8 cellular contexts compared by ENCODE assay signal in genomic region chr7:129122751-129123516, GRCh38. TPM values are rescaled to one million over a fixed set of nuclear protein-coding genes. Genes with fewer than 3 reads are reported as not detected.
DNase-seq lines count a peak whose midpoint lies in the region; ATAC-seq and TF ChIP-seq lines count a peak whose summit lies in the region.

No MANE protein-coding gene starts in this region.

- TF ChIP-seq CTCF in cardiac muscle cell (IDR thresholded peaks at IDR 0.05; ENCODE audit: low read depth, low read length) = no peak

- H3K9me3 Mint-ChIP-seq in activated CD4-positive, alpha-beta memory T cell treated with anti-CD3 and anti-CD28 coated beads, Interleukin-2, amount 10 ng/mL, durations not matched to agents 7 days and 5 days = peaks cover 18% of the 10 kb centered on the region

- ATAC-seq in right cardiac atrium (no peak), HG03135 (IDR thresholded peaks at IDR 0.05; ENCODE audit: unreplicated experiment) (peak; percentile 62)

- H3K4me1 Mint-ChIP-seq in activated CD4-positive, alpha-beta memory T cell treated with anti-CD3 and anti-CD28 coated beads, Interleukin-2, amount 10 ng/mL, durations not matched to agents 7 days and 5 days = peaks cover 27% of the 10 kb centered on the region

- no peaks in the 10 kb centered on the region for H3K9me3 ChIP-seq in cardiac muscle cell (ENCODE audit: low read depth)
- H3K9me3 ChIP-seq in right cardiac atrium (ENCODE audit: control insufficient read depth, low read length) = no peaks in the 10 kb centered on the region

- 83% methylated on average over 4 of the region's 4 CpGs for WGBS in right cardiac atrium

- POLR2A ChIA-PET in activated CD4-positive, alpha-beta memory T cell treated with anti-CD3 and anti-CD28 coated beads, Interleukin-2, amount 10 ng/mL, durations not matched to agents 7 days and 5 days (lab: Charles Lee) = no interaction called here

- H3K4me1 ChIP-seq in cardiac muscle cell (ENCODE audit: low read depth) (peaks cover 9% of the 10 kb centered on the region), right cardiac atrium (ENCODE audit: control insufficient read depth, insufficient read depth, low read length) (no peaks in the 10 kb centered on the region)

- H3K4me3 Mint-ChIP-seq in activated CD4-positive, alpha-beta memory T cell treated with anti-CD3 and anti-CD28 coated beads, Interleukin-2, amount 10 ng/mL, durations not matched to agents 7 days and 5 days = peak overlapping the region; percentile 21

- H3K27me3 ChIP-seq in cardiac muscle cell (no peaks in the 10 kb centered on the region), right cardiac atrium (ENCODE audit: control insufficient read depth, insufficient read depth) (no peaks in the 10 kb centered on the region)

- H3K27ac Mint-ChIP-seq in activated CD4-positive, alpha-beta memory T cell treated with anti-CD3 and anti-CD28 coated beads, Interleukin-2, amount 10 ng/mL, durations not matched to agents 7 days and 5 days = peak overlapping the region; percentile 57

- H3K27me3 Mint-ChIP-seq in activated CD4-positive, alpha-beta memory T cell treated with anti-CD3 and anti-CD28 coated beads, Interleukin-2, amount 10 ng/mL, durations not matched to agents 7 days and 5 days = peaks cover 19% of the 10 kb centered on the region

- peak overlapping the region; percentile 48 for H3K27ac ChIP-seq in cardiac muscle cell
- H3K27ac ChIP-seq in right cardiac atrium (ENCODE audit: low read length) = no peak overlapping the region

- no peak overlapping the region for H3K4me3 ChIP-seq in cardiac muscle cell
- H3K4me3 ChIP-seq in right cardiac atrium (ENCODE audit: low read length) = no peak overlapping the region

- DNase-seq in cardiac muscle cell (ENCODE audit: low read depth in 1 of 2, low spot score in 1 of 2) (peak in 1 of 2 donors; percentile 44), right cardiac atrium (no peak), NCI-H345 treated with DMSO at 0.1 percent for 48 hours (lab: John Stamatoyannopoulos, UW; ENCODE audit: unreplicated experiment) (no peak), cortex of kidney (lab: John Stamatoyannopoulos, UW) (no peak)
- DNase-seq in activated CD4-positive, alpha-beta memory T cell treated with anti-CD3 and anti-CD28 coated beads, Interleukin-2, amount 10 ng/mL, durations not matched to agents 7 days and 5 days = peak; percentile 20
- DNase-seq in stimulated activated CD4-positive, alpha-beta T cell treated with anti-CD3 and anti-CD28 coated beads, Interleukin-2, amount 100 ng/mL, for 48 hours = peak; percentile 10 to 17
- no peak for DNase-seq in activated CD4-positive, CD25-positive, alpha-beta regulatory T cell (lab: John Stamatoyannopoulos, UW)

- H3K36me3 Mint-ChIP-seq in activated CD4-positive, alpha-beta memory T cell treated with anti-CD3 and anti-CD28 coated beads, Interleukin-2, amount 10 ng/mL, durations not matched to agents 7 days and 5 days (ENCODE audit: low read depth) = peaks cover 15% of the 10 kb centered on the region

- CTCF ChIA-PET in activated CD4-positive, alpha-beta memory T cell treated with anti-CD3 and anti-CD28 coated beads, Interleukin-2, amount 10 ng/mL, durations not matched to agents 7 days and 5 days (lab: Charles Lee) = interaction anchor here (0.7 to 1.8 kb wide), 3 partner anchors 32 to 41 kb away, joined by 3 to 5 read pairs (median 3); no protein-coding TSS in a partner anchor

- intact Hi-C loops in right cardiac atrium (cut with DNase I) = no loop called here

- H3K36me3 ChIP-seq in cardiac muscle cell = no peaks in the 10 kb centered on the region

RNA-seq across cellular contexts. Expression of gene TSPAN33, which starts 21.6 kb away (rescaled TPM):
- 10.0 and 13.4 TPM in 2 replicates for total RNA-seq in cardiac muscle cell
- polyA plus RNA-seq in cardiac muscle cell = 14.9 and 15.6 TPM in 2 replicates
- 10 to 100 TPM; 12.8 to 17.8 (median 13.2) TPM for total RNA-seq in right cardiac atrium
- polyA plus RNA-seq in right cardiac atrium = 7.4 TPM
- total RNA-seq in activated CD4-positive, alpha-beta memory T cell treated with anti-CD3 and anti-CD28 coated beads, Interleukin-2, amount 10 ng/mL, durations not matched to agents 7 days and 5 days = under 1 TPM; 0.48 to 0.86 TPM

Comparison
In these comparisons a context has a peak if more than half of its experiments do, and no peak if none do; other contexts are left out.
1. DNase-seq: peak in activated CD4-positive, alpha-beta memory T cell treated with anti-CD3 and anti-CD28 coated beads, Interleukin-2, amount 10 ng/mL, durations not matched to agents 7 days and 5 days (single experiment) and stimulated activated CD4-positive, alpha-beta T cell treated with anti-CD3 and anti-CD28 coated beads, Interleukin-2, amount 100 ng/mL, for 48 hours (2 of 2); none in right cardiac atrium (0 of 3), activated CD4-positive, CD25-positive, alpha-beta regulatory T cell (0 of 4), NCI-H345 treated with DMSO at 0.1 percent for 48 hours (single experiment) and cortex of kidney (single experiment).